17 cellular contexts compared by ENCODE assay signal in genomic region chr15:72034351-72034750, GRCh38.
DNase-seq lines count a peak whose midpoint lies in the region; ATAC-seq and TF ChIP-seq lines count a peak whose summit lies in the region.
"Had no signal": no experiment of that assay in that cellular context is flagged by ENCODE, and none has a peak within 500 bp of the region (broad histone marks: within the 10 kb centered on the region; RNA-seq: fewer than 3 reads in every experiment).

No MANE protein-coding gene starts in this region.

- TF ChIP-seq CTCF in AG04450 (IDR thresholded peaks at IDR 0.05; ENCODE audit: low read depth, low read length) (no peak), IMR-90 (conservative IDR thresholded peaks at IDR 0.05; ENCODE audit: low read depth, low read length) (no peak), gastroesophageal sphincter (IDR thresholded peaks at IDR 0.05) (no peak)

- H2BK120ac ChIP-seq in IMR-90 (ENCODE audit: low read depth, low read length), result no peak overlapping the region

- H3K9me1 ChIP-seq in IMR-90 (ENCODE audit: insufficient read depth, low read length), result peaks cover 6% of the 10 kb centered on the region

- no peak overlapping the region for H3K27ac Mint-ChIP-seq in immature natural killer cell
- H3K27ac Mint-ChIP-seq: CD4-positive, CD25-positive, alpha-beta regulatory T cell; GM23338 had no signal

- TF ChIP-seq EP300 in gastroesophageal sphincter (IDR thresholded peaks at IDR 0.05), result no peak

- POLR2A ChIA-PET in AG04450 (lab: Yijun Ruan, JAX) (no interaction called here), IMR-90 (lab: Charles Lee; ENCODE audit: unreplicated experiment) (no interaction called here)

- H2AK9ac ChIP-seq in IMR-90 (replicated peaks; ENCODE audit: low read depth, low read length, poor library complexity), result no peak overlapping the region

- peaks cover 17 to 51% of the 10 kb centered on the region in 2 experiments for H3K79me1 ChIP-seq in IMR-90 (ENCODE audit: low read depth in 1 of 2, low read length in 2 of 2)

- H3K9me3 ChIP-seq in AG04450 (ENCODE audit: control insufficient read depth, insufficient read depth, low read length), result peaks cover 8% of the 10 kb centered on the region; the same call in 1 of the 2 replicates
- peaks cover 3% of the 10 kb centered on the region for H3K9me3 ChIP-seq in IMR-90 (ENCODE audit: control insufficient read depth, insufficient read depth, low read length)
- no peaks in the 10 kb centered on the region for H3K9me3 ChIP-seq in gastroesophageal sphincter
- H3K9me3 ChIP-seq: BE2C had no signal

- in situ Hi-C loops in IMR-90 (cut with MboI; ENCODE audit: low sequenced_read_pairs), result no loop called here

- no CpG with 5 or more reads among the region's 1 CpG for WGBS in IMR-90 (ENCODE audit: extremely low coverage in 2 of 2, insufficient read length in 1 of 2), 2 experiments
- WGBS in gastroesophageal sphincter (ENCODE audit: low coverage in 1 of 2), 2 donors, result 18 to 30% methylated on average over 1 of the region's 1 CpG

- CTCF ChIA-PET in AG04450 (lab: Charles Lee), result no interaction called here
- CTCF ChIA-PET in IMR-90 (lab: Yijun Ruan, JAX), result no interaction called here

- intact Hi-C loops in IMR-90 (cut with micrococcal nuclease), result no loop called here

- H3K18ac ChIP-seq in IMR-90 (ENCODE audit: low read depth, low read length), result no peak overlapping the region

- H3K4me3 Mint-ChIP-seq in immature natural killer cell, result no peak overlapping the region
- H3K4me3 Mint-ChIP-seq: CD4-positive, CD25-positive, alpha-beta regulatory T cell; GM23338 had no signal

- DNase-seq in AG04450 (ENCODE audit: low read depth, low spot score) (peak; percentile 29), IMR-90 (peak; percentile 73), fibroblast of gingiva (ENCODE audit: low read depth) (peak; percentile 35), UCSD-AML1 (lab: John Stamatoyannopoulos, UW; ENCODE audit: unreplicated experiment) (no peak), amygdala (lab: John Stamatoyannopoulos, UW) (no peak), immature natural killer cell (no peak)
- DNase-seq: BE2C; C1 segment of cervical spinal cord; CD4-positive, CD25-positive, alpha-beta regulatory T cell; DMS153; DMS79; GF-D8 had no signal

- H3K36me3 ChIP-seq in IMR-90 (ENCODE audit: control insufficient read depth, insufficient read depth, low read length) (no peaks in the 10 kb centered on the region; the same call in 1 of the 2 replicates), gastroesophageal sphincter (peaks cover 0 to 3% of the 10 kb centered on the region in 2 donors)
- H3K36me3 ChIP-seq: BE2C had no signal

- H3K9ac ChIP-seq in IMR-90 (ENCODE audit: low read depth, low read length), result no peak overlapping the region
- H3K9ac ChIP-seq: KMS-11 had no signal

- H3K27ac ChIP-seq in AG04450 (ENCODE audit: low read depth, low read length) (no peak overlapping the region), IMR-90 (ENCODE audit: insufficient read depth, low read length) (no peak overlapping the region), gastroesophageal sphincter (peak overlapping the region; percentile 16 to 83 (median 50))
- H3K27ac ChIP-seq: KMS-11 had no signal

- no peak overlapping the region for H3K56ac ChIP-seq in IMR-90 (ENCODE audit: extremely low read depth, insufficient read depth, low read length)

- peaks cover 0 to 5% (median under 1%) of the 10 kb centered on the region in 6 donors for H3K9me3 Mint-ChIP-seq in immature natural killer cell

- no peak overlapping the region for H3K23ac ChIP-seq in IMR-90 (ENCODE audit: low read depth, low read length)

- TF ChIP-seq POLR2A in IMR-90 (IDR thresholded peaks at IDR 0.05; ENCODE audit: low read depth, low read length) (no peak), gastroesophageal sphincter (IDR thresholded peaks at IDR 0.05) (no peak)

- H4K8ac ChIP-seq in IMR-90 (ENCODE audit: low read depth in 2 of 2, low read length in 2 of 2), result no peak overlapping the region

- no peak overlapping the region for H2AK5ac ChIP-seq in IMR-90 (ENCODE audit: low read depth, low read length)

- dilution Hi-C loops in IMR-90 (cut with HindIII; ENCODE audit: low sequenced_read_pairs, unreplicated experiment), result no loop called here

- H3K4me3 ChIP-seq in AG04450 (ENCODE audit: low read depth, low read length), result no peak overlapping the region
- no peak overlapping the region for H3K4me3 ChIP-seq in IMR-90 (ENCODE audit: insufficient read depth, low read depth, low read length)
- no peak overlapping the region for H3K4me3 ChIP-seq in gastroesophageal sphincter
- H3K4me3 ChIP-seq: GM23338 had no signal

- no TSS peak for BruUV-seq in IMR-90 (replicated peaks; lab: Mats Ljungman, UMichigan)

- H3K4me1 ChIP-seq in IMR-90 (ENCODE audit: control insufficient read depth, insufficient read depth, low read length) (peaks cover 11% of the 10 kb centered on the region), gastroesophageal sphincter (peaks cover 11 to 76% (median 13%) of the 10 kb centered on the region in 3 donors)

- no peak overlapping the region for H2BK20ac ChIP-seq in IMR-90 (ENCODE audit: low read depth, low read length)

- ATAC-seq in IMR-90 (ENCODE audit: low read depth) (peak; percentile 75), gastroesophageal sphincter (no peak), GM21381 (IDR thresholded peaks at IDR 0.05; ENCODE audit: unreplicated experiment) (no peak)
- ATAC-seq: GM23338, HCT116 had no signal

- H3K14ac ChIP-seq in IMR-90 (replicated peaks; ENCODE audit: low read depth, low read length), result no peak overlapping the region

- H3K4ac ChIP-seq in IMR-90 (ENCODE audit: low read depth, low read length), result no peak overlapping the region

- peaks cover 0 to 16% (median 15%) of the 10 kb centered on the region in 3 donors for H3K36me3 Mint-ChIP-seq in immature natural killer cell

- H3K27me3 ChIP-seq in AG04450 (ENCODE audit: control insufficient read depth, insufficient read depth, low read length) (no peaks in the 10 kb centered on the region), IMR-90 (ENCODE audit: control insufficient read depth, insufficient read depth, low read length) (no peaks in the 10 kb centered on the region), gastroesophageal sphincter (no peaks in the 10 kb centered on the region)
- H3K27me3 ChIP-seq: BE2C had no signal

- no peak for TF ChIP-seq RAD21 in IMR-90 (IDR thresholded peaks at IDR 0.05; ENCODE audit: low read length)

- no peak overlapping the region for H4K91ac ChIP-seq in IMR-90 (ENCODE audit: insufficient read depth, low read depth, low read length)

- no peak overlapping the region for H4K5ac ChIP-seq in IMR-90 (ENCODE audit: low read depth, low read length)

- H2BK15ac ChIP-seq in IMR-90 (ENCODE audit: low read depth, low read length), result no peak overlapping the region

- H4K20me1 ChIP-seq in IMR-90 (ENCODE audit: insufficient read depth, low read length), result peaks cover 24% of the 10 kb centered on the region; the same call in 1 of the 2 replicates

- H3K4me2 ChIP-seq in IMR-90 (ENCODE audit: low read depth, low read length), result peak overlapping the region; percentile 74; the same call in 1 of the 2 replicates
- H3K4me2 ChIP-seq: GM23338, KMS-11 had no signal

- no peak overlapping the region for H2AFZ ChIP-seq in IMR-90 (replicated peaks; ENCODE audit: low read length, poor library complexity)
- H2AFZ ChIP-seq: GM23338 had no signal

- H2BK5ac ChIP-seq in IMR-90 (ENCODE audit: low read depth, low read length, poor library complexity, severe bottlenecking), result no peak overlapping the region

- H3K4me1 Mint-ChIP-seq in immature natural killer cell, result peaks cover 8 to 28% of the 10 kb centered on the region in 2 donors
- H3K4me1 Mint-ChIP-seq: GM23338 had no signal

- H3K27me3 Mint-ChIP-seq in immature natural killer cell (ENCODE audit: low read depth in 3 of 3), result no peaks in the 10 kb centered on the region
- H3K27me3 Mint-ChIP-seq: CD4-positive, CD25-positive, alpha-beta regulatory T cell had no signal

TF ChIP-seq in IMR-90, 13 proteins besides CTCF, POLR2A, EP300 and RAD21:
- TF ChIP-seq ELK1 (IDR thresholded peaks at IDR 0.05; ENCODE audit: borderline replicate concordance, low read depth, low read length) (no peak), CHD1 (IDR thresholded peaks at IDR 0.05; ENCODE audit: low read depth, low read length) (no peak), SMC3 (IDR thresholded peaks at IDR 0.05; ENCODE audit: low read depth, low read length) (no peak), FOS (IDR thresholded peaks at IDR 0.05; ENCODE audit: low read depth, low read length) (no peak), MAFK (IDR thresholded peaks at IDR 0.05; ENCODE audit: low read depth, low read length) (no peak), BHLHE40 (IDR thresholded peaks at IDR 0.05; ENCODE audit: low read depth, low read length) (no peak), RFX5 (IDR thresholded peaks at IDR 0.05; ENCODE audit: low read depth, low read length) (no peak), RCOR1 (IDR thresholded peaks at IDR 0.05; ENCODE audit: insufficient replicate concordance, low read length) (no peak), MXI1 (IDR thresholded peaks at IDR 0.05; ENCODE audit: borderline replicate concordance, low read depth, low read length) (no peak), NFE2L2 (IDR thresholded peaks at IDR 0.05; ENCODE audit: low read depth, low read length) (no peak), CEBPB (IDR thresholded peaks at IDR 0.05; ENCODE audit: low read depth, low read length) (no peak), MAZ (IDR thresholded peaks at IDR 0.05; ENCODE audit: borderline replicate concordance, low read depth, low read length) (no peak)
- TF ChIP-seq, protein P1, sequence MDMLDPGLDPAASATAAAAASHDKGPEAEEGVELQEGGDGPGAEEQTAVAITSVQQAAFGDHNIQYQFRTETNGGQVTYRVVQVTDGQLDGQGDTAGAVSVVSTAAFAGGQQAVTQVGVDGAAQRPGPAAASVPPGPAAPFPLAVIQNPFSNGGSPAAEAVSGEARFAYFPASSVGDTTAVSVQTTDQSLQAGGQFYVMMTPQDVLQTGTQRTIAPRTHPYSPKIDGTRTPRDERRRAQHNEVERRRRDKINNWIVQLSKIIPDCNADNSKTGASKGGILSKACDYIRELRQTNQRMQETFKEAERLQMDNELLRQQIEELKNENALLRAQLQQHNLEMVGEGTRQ (IDR thresholded peaks at IDR 0.05; ENCODE audit: low read depth, low read length), result no peak
TF ChIP-seq in IMR-90: peak in this region for 0.

Comparison
In these comparisons a context has a peak if more than half of its experiments do, and no peak if none do; other contexts are left out.
1. DNase-seq: peak in AG04450 (single experiment), IMR-90 (single experiment) and fibroblast of gingiva (single experiment); none in UCSD-AML1 (single experiment), amygdala (0 of 56) and immature natural killer cell (0 of 3).
2. H3K27ac ChIP-seq: peak in gastroesophageal sphincter (4 of 4); none in AG04450 (single experiment) and IMR-90 (single experiment).